Comparison of ENCODE assay signal across 33 cellular contexts in the genomic region with DNA sequence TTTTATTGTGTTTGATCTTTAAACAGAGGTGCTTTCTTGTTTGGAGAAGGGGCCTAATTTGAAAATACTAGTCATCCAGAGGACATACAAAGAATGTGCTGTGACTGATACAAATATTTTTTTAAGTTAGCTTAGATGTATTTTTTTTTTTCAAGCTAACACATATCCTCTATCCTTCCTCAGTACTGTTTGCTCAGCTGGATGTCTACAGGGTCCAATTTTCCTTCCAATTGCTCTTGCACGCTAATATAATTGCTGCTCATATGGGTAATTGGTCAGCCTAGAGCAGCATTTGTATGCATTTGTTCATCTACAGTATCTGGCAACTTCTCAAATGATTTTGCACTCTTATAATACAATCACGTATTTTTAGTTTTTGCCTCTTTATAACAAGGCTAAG.
DNase-seq lines count a peak whose midpoint lies in the region; ATAC-seq and TF ChIP-seq lines count a peak whose summit lies in the region.
"Had no signal": no experiment of that assay in that cellular context is flagged by ENCODE, and none has a peak within 500 bp of the region (broad histone marks: within the 10 kb centered on the region; RNA-seq: fewer than 3 reads in every experiment).

No MANE protein-coding gene starts in this region.

- H4K8ac ChIP-seq in H9 (replicated peaks; ENCODE audit: insufficient read length, low read depth, low read length) = no peak overlapping the region

- in situ Hi-C loops in astrocyte of the spinal cord (cut with HindIII; ENCODE audit: low sequenced_read_pairs) = no loop called here

- no peak overlapping the region for H3K18ac ChIP-seq in H9 (ENCODE audit: insufficient read length, low read depth, low read length)

- H3K79me2 ChIP-seq in H9 (ENCODE audit: insufficient read depth, low read length) = no peaks in the 10 kb centered on the region
- H3K79me2 ChIP-seq: parathyroid adenoma had no signal

- H3K14ac ChIP-seq in H9 (ENCODE audit: insufficient read depth, low read length) = no peak overlapping the region

- H3K4me2 ChIP-seq in H9 (ENCODE audit: insufficient read depth, insufficient read length, low read length) = no peak overlapping the region

- no peaks in the 10 kb centered on the region for H4K20me1 ChIP-seq in H9 (ENCODE audit: control insufficient read depth, insufficient read depth, insufficient read length)

- H3K4me1 ChIP-seq in CD8-positive, alpha-beta T cell (ENCODE audit: insufficient read depth, low read length) = no peaks in the 10 kb centered on the region
- H3K4me1 ChIP-seq in H9 (ENCODE audit: insufficient read depth, low read length) = no peaks in the 10 kb centered on the region
- H3K4me1 ChIP-seq: body of pancreas, esophagus squamous epithelium, heart right ventricle, left ventricle myocardium inferior, parathyroid adenoma, suprapubic skin, upper lobe of left lung had no signal

- CTCF ChIA-PET in CD8-positive, alpha-beta T cell (lab: Charles Lee) = interaction anchor here (0.7 kb wide), 1 partner anchor 21 kb away, joined by 3 read pairs; no protein-coding TSS in a partner anchor

- no peak overlapping the region for H3T11ph ChIP-seq in H9 (ENCODE audit: low read length)

- POLR2A ChIA-PET in CD8-positive, alpha-beta T cell (lab: Charles Lee) = interaction anchor here (1.1 kb wide), 1 partner anchor 15 kb away, joined by 3 read pairs; no protein-coding TSS in a partner anchor

- H3K36me3 Mint-ChIP-seq in CD8-positive, alpha-beta T cell = peaks cover 6% of the 10 kb centered on the region
- H3K36me3 Mint-ChIP-seq in H9 (ENCODE audit: insufficient read depth in 1 of 3, low read depth in 3 of 3) = peaks cover 3 to 9% (median 6%) of the 10 kb centered on the region in 3 experiments; a peak in 4 of 7 replicates

- H2AFZ ChIP-seq in H9 (ENCODE audit: low read length) = no peak overlapping the region
- H2AFZ ChIP-seq: parathyroid adenoma had no signal

- no peak overlapping the region for H2BK15ac ChIP-seq in H9 (ENCODE audit: low read depth, low read length)

- no peak overlapping the region for H3K4ac ChIP-seq in H9 (ENCODE audit: low read depth, low read length)

- WGBS in H9 (ENCODE audit: extremely low coverage, insufficient read length, low lambda C conversion rate) = no CpG with 5 or more reads among the region's 2 CpGs

- H3K23me2 ChIP-seq in H9 (ENCODE audit: insufficient read length, low read depth, low read length, poor library complexity, severe bottlenecking) = no peaks in the 10 kb centered on the region

- no peaks in the 10 kb centered on the region for H3K36me3 ChIP-seq in CD8-positive, alpha-beta T cell (ENCODE audit: insufficient read depth, low read length)

- H2BK5ac ChIP-seq in H9 (ENCODE audit: insufficient read length, low read length) = no peak overlapping the region

- no peak overlapping the region for H2AK5ac ChIP-seq in H9 (ENCODE audit: insufficient read length, low read length)

- no peak overlapping the region for H3K4me3 ChIP-seq in astrocyte of the spinal cord (ENCODE audit: low read depth, low read length)
- H3K4me3 ChIP-seq in CD8-positive, alpha-beta T cell (ENCODE audit: low read depth, low read length) = no peak overlapping the region
- H3K4me3 ChIP-seq: body of pancreas, dorsolateral prefrontal cortex, esophagus squamous epithelium, heart right ventricle, left ventricle myocardium inferior, skin epidermis, suprapubic skin, upper lobe of left lung had no signal

- no peak overlapping the region for H3K27ac ChIP-seq in CD8-positive, alpha-beta T cell (ENCODE audit: low read depth, low read length)
- no peak overlapping the region for H3K27ac ChIP-seq in H9 (ENCODE audit: insufficient read length, low read depth, low read length)
- H3K27ac ChIP-seq: body of pancreas, dorsolateral prefrontal cortex, esophagus squamous epithelium, heart right ventricle, left ventricle myocardium inferior, parathyroid adenoma, skin epidermis, suprapubic skin, upper lobe of left lung had no signal

- DNase-seq in NCI-H1092 (lab: John Stamatoyannopoulos, UW) (peak; percentile 97), NCI-H1436 treated with DMSO at 0.1 percent for 48 hours (lab: John Stamatoyannopoulos, UW) (peak; percentile 78), NCI-H69 (lab: John Stamatoyannopoulos, UW) (peak; percentile 89), astrocyte of the spinal cord (ENCODE audit: low read depth, low spot score) (peak; percentile 3), H9 (no peak), superior temporal gyrus (ENCODE audit: extremely low spot score) (no peak)
- DNase-seq in CD8-positive, alpha-beta T cell = no peak
- DNase-seq: activated CD4-positive, alpha-beta T cell treated with anti-CD3 and anti-CD28 coated beads, Interleukin-2, amount 50 U/mL, for 48 hours; activated naive CD4-positive, alpha-beta T cell treated with Interleukin-2 at 50 U/mL for 16 hours; activated T-cell treated with anti-CD3 and anti-CD28 coated beads, Interleukin-2, amount 50 U/mL, for 72 hours; body of pancreas; cerebellar nuclear complex; DMS79 treated with DMSO at 0.1 percent for 48 hours; dorsolateral prefrontal cortex; esophagus squamous epithelium; foreskin melanocyte; GF-D8; heart right ventricle; IMR-90; left ventricle myocardium inferior; mesenchymal stem cell; MV-4-11; NCI-H2171; stimulated activated naive B cell treated with anti-CD40 and anti-IgM and Interleukin-4, amounts not matched to agents 10 μg/mL and 1 μg/mL and 100 μg/mL, for 72 hours; upper lobe of left lung had no signal

- H2BK20ac ChIP-seq in H9 (ENCODE audit: low read depth, low read length, poor library complexity, severe bottlenecking) = no peak overlapping the region

- H2BK12ac ChIP-seq in H9 (ENCODE audit: insufficient read length, low read depth, low read length) = no peak overlapping the region

- intact Hi-C loops in CD8-positive, alpha-beta T cell (cut with DNase I, micrococcal nuclease) = no loop called here

- no peaks in the 10 kb centered on the region for H3K9me3 Mint-ChIP-seq in CD8-positive, alpha-beta T cell
- H3K9me3 Mint-ChIP-seq in H9 = no peaks in the 10 kb centered on the region
- H3K9me3 Mint-ChIP-seq: activated T-cell treated with anti-CD3 and anti-CD28 coated beads, Interleukin-2, amount 50 U/mL, for 72 hours; stimulated activated naive B cell treated with anti-CD40 and anti-IgM and Interleukin-4, amounts not matched to agents 10 μg/mL and 1 μg/mL and 100 μg/mL, for 72 hours; T-helper 1 cell treated with Interleukin-12 subunit alpha and Interleukin-12 subunit beta and Interleukin-4 antibody, amounts not matched to agents 30 μg/mL and 1 μg/mL, for 36 hours had no signal

- no peaks in the 10 kb centered on the region for H3K4me1 Mint-ChIP-seq in CD8-positive, alpha-beta T cell (ENCODE audit: low read depth)
- no peaks in the 10 kb centered on the region for H3K4me1 Mint-ChIP-seq in H9
- H3K4me1 Mint-ChIP-seq: neural crest cell; stimulated activated naive B cell treated with anti-CD40 and anti-IgM and Interleukin-4, amounts not matched to agents 10 μg/mL and 1 μg/mL and 100 μg/mL, for 72 hours had no signal

- no peak overlapping the region for H3K56ac ChIP-seq in H9 (ENCODE audit: insufficient read length, low read depth, low read length)

- H4K91ac ChIP-seq in H9 (ENCODE audit: insufficient read length, low read depth, low read length) = no peak overlapping the region

- no peak overlapping the region for H3K4me3 Mint-ChIP-seq in CD8-positive, alpha-beta T cell
- H3K4me3 Mint-ChIP-seq in H9 = no peak overlapping the region
- H3K4me3 Mint-ChIP-seq: activated T-cell treated with anti-CD3 and anti-CD28 coated beads, Interleukin-2, amount 50 U/mL, for 72 hours; neural crest cell; stimulated activated naive B cell treated with anti-CD40 and anti-IgM and Interleukin-4, amounts not matched to agents 10 μg/mL and 1 μg/mL and 100 μg/mL, for 72 hours; T-helper 1 cell treated with Interleukin-12 subunit alpha and Interleukin-12 subunit beta and Interleukin-4 antibody, amounts not matched to agents 30 μg/mL and 1 μg/mL, for 36 hours had no signal

- no peak overlapping the region for H3K9ac ChIP-seq in H9 (ENCODE audit: extremely low read depth, insufficient read length, low read length)
- H3K9ac ChIP-seq: parathyroid adenoma had no signal

- no peak for ATAC-seq in CD8-positive, alpha-beta T cell
- ATAC-seq in HG03432 (IDR thresholded peaks at IDR 0.05; ENCODE audit: unreplicated experiment) = no peak
- ATAC-seq: activated CD4-positive, CD25-positive, alpha-beta regulatory T cell treated with anti-CD3 and anti-CD28 coated beads, Interleukin-2, amount 50 U/mL, for 24 hours; activated T-cell treated with anti-CD3 and anti-CD28 coated beads, Interleukin-2, amount 50 U/mL, for 72 hours; body of pancreas; heart right ventricle; SK-N-SH treated with all-trans-retinoic acid at 6 μM for 48 hours; stimulated activated naive B cell treated with anti-CD40 and anti-IgM and Interleukin-4, amounts not matched to agents 10 μg/mL and 1 μg/mL and 100 μg/mL, for 72 hours had no signal

- no peaks in the 10 kb centered on the region for H3K27me3 Mint-ChIP-seq in CD8-positive, alpha-beta T cell (ENCODE audit: low read depth)
- no peaks in the 10 kb centered on the region for H3K27me3 Mint-ChIP-seq in H9 (ENCODE audit: low read depth)
- H3K27me3 Mint-ChIP-seq: stimulated activated naive B cell treated with anti-CD40 and anti-IgM and Interleukin-4, amounts not matched to agents 10 μg/mL and 1 μg/mL and 100 μg/mL, for 72 hours had no signal

- H4K5ac ChIP-seq in H9 (ENCODE audit: insufficient read length, low read depth, low read length) = no peak overlapping the region

- no peak overlapping the region for H3K23ac ChIP-seq in H9 (ENCODE audit: insufficient read length, low read depth, low read length)

- H3K9me3 ChIP-seq in CD8-positive, alpha-beta T cell (ENCODE audit: low read length) = no peaks in the 10 kb centered on the region
- no peaks in the 10 kb centered on the region for H3K9me3 ChIP-seq in H9 (ENCODE audit: control insufficient read depth, low read depth, low read length)
- H3K9me3 ChIP-seq: body of pancreas, esophagus squamous epithelium, heart right ventricle, left ventricle myocardium inferior, suprapubic skin, upper lobe of left lung had no signal

- no peak overlapping the region for H2BK120ac ChIP-seq in H9 (ENCODE audit: low read depth, low read length, poor library complexity, severe bottlenecking)

- no peaks in the 10 kb centered on the region for H3K27me3 ChIP-seq in CD8-positive, alpha-beta T cell (ENCODE audit: insufficient read depth, low read length)
- H3K27me3 ChIP-seq in H9 (ENCODE audit: insufficient read depth, low read length) = no peaks in the 10 kb centered on the region
- H3K27me3 ChIP-seq: body of pancreas, dorsolateral prefrontal cortex, esophagus squamous epithelium, heart right ventricle, suprapubic skin, upper lobe of left lung had no signal

- H3K27ac Mint-ChIP-seq in CD8-positive, alpha-beta T cell = no peak overlapping the region
- H3K27ac Mint-ChIP-seq in H9 = no peak overlapping the region
- H3K27ac Mint-ChIP-seq: activated T-cell treated with anti-CD3 and anti-CD28 coated beads, Interleukin-2, amount 50 U/mL, for 72 hours; stimulated activated naive B cell treated with anti-CD40 and anti-IgM and Interleukin-4, amounts not matched to agents 10 μg/mL and 1 μg/mL and 100 μg/mL, for 72 hours; T-helper 1 cell treated with Interleukin-12 subunit alpha and Interleukin-12 subunit beta and Interleukin-4 antibody, amounts not matched to agents 30 μg/mL and 1 μg/mL, for 36 hours had no signal

- TF ChIP-seq CTCF in astrocyte of the spinal cord (IDR thresholded peaks at IDR 0.05; ENCODE audit: low read depth, low read length) (no peak), H9 (conservative IDR thresholded peaks at IDR 0.05) (no peak)
- TF ChIP-seq CTCF in CD8-positive, alpha-beta T cell (IDR thresholded peaks at IDR 0.05) = no peak

- no peaks in the 10 kb centered on the region for H3K79me1 ChIP-seq in H9 (ENCODE audit: insufficient read depth, low read depth, low read length, poor library complexity, severe bottlenecking)

Comparison
In these comparisons a context has a peak if more than half of its experiments do, and no peak if none do; other contexts are left out.
1. DNase-seq: peak in NCI-H1092 (single experiment), NCI-H1436 treated with DMSO at 0.1 percent for 48 hours (single experiment), NCI-H69 (single experiment) and astrocyte of the spinal cord (single experiment); none in CD8-positive, alpha-beta T cell (0 of 7), H9 (single experiment) and superior temporal gyrus (single experiment).